In genomic region chr1:155001688-155002474, GRCh38 we compare ENCODE assay signal across 8 cellular contexts. TPM values are rescaled to one million over a fixed set of nuclear protein-coding genes. Genes with fewer than 3 reads are reported as not detected.
A peak's percentile ranks its signal among the peaks of the same experiment; 100 is the strongest.
DNase-seq lines count a peak whose midpoint lies in the region; ATAC-seq, FAIRE-seq and TF ChIP-seq lines count a peak whose summit lies in the region.

No MANE protein-coding gene starts in this region.

- H4K91ac ChIP-seq in H1 (replicated peaks; ENCODE audit: insufficient read length, low read length): no peak overlapping the region

- no peak overlapping the region for H2AK5ac ChIP-seq in H1 (ENCODE audit: low read depth, low read length)
- no peak overlapping the region for H2AK5ac ChIP-seq in mesendoderm (ENCODE audit: low read length)

- H4K8ac ChIP-seq in H1 (ENCODE audit: extremely low read depth, insufficient read depth, low read length) (peak overlapping the region; percentile 40; the same call in 1 of the 2 replicates), mesendoderm (ENCODE audit: low read depth, low read length) (no peak overlapping the region)

- H4K20me1 ChIP-seq in H1 (replicated peaks in 1 of 2; ENCODE audit: control insufficient read depth in 1 of 2, insufficient read depth in 2 of 2, low read length in 2 of 2): peaks cover 0 to 9% of the 10 kb centered on the region in 2 experiments

- TF ChIP-seq CTCF in H1 (IDR thresholded peaks at IDR 0.05; ENCODE audit: control extremely low read depth in 1 of 3, insufficient read depth in 1 of 3, low read depth in 1 of 3, low read length in 3 of 3): peak in 2 of 3 experiments; percentile 20 to 29; a peak in 2 of 4 replicates

- no peak overlapping the region for H3K14ac ChIP-seq in H1 (ENCODE audit: insufficient read length)

- POLR2A ChIA-PET in CD4-positive, alpha-beta memory T cell (lab: Charles Lee; ENCODE audit: partially characterized antibody): interaction anchor here (0.6 to 38.9 kb wide), 9 partner anchors 9 to 83 kb away, joined by 3 to 1543 read pairs (median 5); partner anchors contain the start of genes CKS1B, EFNA4, FLAD1 and LENEP
- POLR2A ChIA-PET in H1 (lab: Charles Lee; ENCODE audit: partially characterized antibody): interaction anchor here (0.6 to 42.8 kb wide), 7 partner anchors 14 to 535 kb away, joined by 3 to 702 read pairs (median 4); partner anchors contain the start of genes CKS1B, EFNA3, EFNA4 and FLAD1

- CTCF ChIA-PET in CD4-positive, alpha-beta memory T cell (lab: Charles Lee; ENCODE audit: partially characterized antibody): interaction anchor here (0.8 to 16.3 kb wide), 3 partner anchors 13 to 46 kb away, joined by 4 to 381 read pairs (median 30); partner anchors contain the start of genes FLAD1 and PBXIP1
- CTCF ChIA-PET in activated CD8-positive, alpha-beta memory T cell treated with anti-CD3 and anti-CD28 coated beads, Interleukin-2, amount 10 ng/mL, durations not matched to agents 7 days and 5 days (lab: Charles Lee): interaction anchor here (0.6 to 13.5 kb wide), 9 partner anchors 13 to 84 kb away, joined by 3 to 212 read pairs (median 4); partner anchors contain the start of genes ADAM15, EFNA4, FLAD1 and PMVK
- CTCF ChIA-PET in H1 (lab: Charles Lee; ENCODE audit: partially characterized antibody): interaction anchor here (1.3 to 14.0 kb wide), 8 partner anchors 13 to 90 kb away, joined by 4 to 334 read pairs (median 112); partner anchors contain the start of genes CKS1B, EFNA4, FLAD1 and PBXIP1

- no peak for TF ChIP-seq POLR2A in H1 (IDR thresholded peaks at IDR 0.05; ENCODE audit: control extremely low read depth in 1 of 2, low read depth in 2 of 2, low read length in 2 of 2)

- H2BK20ac ChIP-seq in H1 (ENCODE audit: low read length): no peak overlapping the region

- peak overlapping the region; percentile 92 for H3K27ac ChIP-seq in CD4-positive, alpha-beta memory T cell (ENCODE audit: low read depth, low read length)
- H3K27ac ChIP-seq in H1 (ENCODE audit: low read depth, low read length): no peak overlapping the region; the same call in 1 of the 2 replicates
- peak overlapping the region; percentile 69 for H3K27ac ChIP-seq in mesendoderm (ENCODE audit: low read depth, low read length)

- H3K18ac ChIP-seq in H1 (ENCODE audit: extremely low read depth, low read length): 0 out of 2 replicates have a peak overlapping the region, but pooled peaks have one; percentile 60
- peak overlapping the region; percentile 53 for H3K18ac ChIP-seq in mesendoderm (ENCODE audit: low read length)

- peak; percentile 59 for ATAC-seq in GM19463 (IDR thresholded peaks at IDR 0.05; ENCODE audit: unreplicated experiment)
- peak; percentile 77 for ATAC-seq in activated CD8-positive, alpha-beta memory T cell treated with anti-CD3 and anti-CD28 coated beads, Interleukin-2, amount 10 ng/mL, durations not matched to agents 7 days and 5 days

- no peak overlapping the region for H2AFZ ChIP-seq in H1 (ENCODE audit: low read length)

- H3K23ac ChIP-seq in H1 (ENCODE audit: insufficient read length) (no peak overlapping the region), mesendoderm (ENCODE audit: low read length) (no peak overlapping the region)

- no peaks in the 10 kb centered on the region for H3K36me3 ChIP-seq in CD4-positive, alpha-beta memory T cell (ENCODE audit: insufficient read depth, low read length)
- H3K36me3 ChIP-seq in H1 (ENCODE audit: control insufficient read depth in 2 of 4, insufficient read depth in 4 of 4, low read length in 3 of 4) (peaks cover 0 to 2% (median 0%) of the 10 kb centered on the region in 4 experiments; a peak in 2 of 8 replicates), mesendoderm (ENCODE audit: control insufficient read depth, insufficient read depth, low read length) (no peaks in the 10 kb centered on the region)

- no peak overlapping the region for H2BK15ac ChIP-seq in H1 (ENCODE audit: low read length)
- no peak overlapping the region for H2BK15ac ChIP-seq in mesendoderm (replicated peaks; ENCODE audit: low read depth)

- peak overlapping the region; percentile 88 to 99 (median 96) for H3K4me3 Mint-ChIP-seq in CD4-positive, alpha-beta memory T cell
- H3K4me3 Mint-ChIP-seq in activated CD8-positive, alpha-beta memory T cell treated with anti-CD3 and anti-CD28 coated beads, Interleukin-2, amount 10 ng/mL, durations not matched to agents 7 days and 5 days: peak overlapping the region; percentile 98

- H3K9ac ChIP-seq in H1 (replicated peaks in 1 of 4; ENCODE audit: extremely low read depth in 1 of 4, low read depth in 3 of 4, low read length in 3 of 4) (no peak overlapping the region; a peak in 2 of 7 replicates), mesendoderm (ENCODE audit: low read length) (peak overlapping the region; percentile 63)

- peaks cover 8% of the 10 kb centered on the region for H3K79me1 ChIP-seq in H1 (ENCODE audit: low read depth, low read length)
- peaks cover 5% of the 10 kb centered on the region for H3K79me1 ChIP-seq in mesendoderm (ENCODE audit: low read length)

- peaks cover 0 to 2% (median 0%) of the 10 kb centered on the region in 8 donors for H3K9me3 Mint-ChIP-seq in CD4-positive, alpha-beta memory T cell
- H3K9me3 Mint-ChIP-seq in activated CD8-positive, alpha-beta memory T cell treated with anti-CD3 and anti-CD28 coated beads, Interleukin-2, amount 10 ng/mL, durations not matched to agents 7 days and 5 days (ENCODE audit: low read depth): no peaks in the 10 kb centered on the region

- H3K79me2 ChIP-seq in H1 (ENCODE audit: control insufficient read depth in 1 of 2, insufficient read depth in 2 of 2, low read length in 2 of 2) (peaks cover 0 to 39% of the 10 kb centered on the region in 2 experiments; a peak in 2 of 4 replicates), mesendoderm (ENCODE audit: control insufficient read depth, insufficient read depth, low read length) (peaks cover 19% of the 10 kb centered on the region)

- peaks cover 0 to 26% of the 10 kb centered on the region in 2 donors for H3K36me3 Mint-ChIP-seq in CD4-positive, alpha-beta memory T cell
- H3K36me3 Mint-ChIP-seq in activated CD8-positive, alpha-beta memory T cell treated with anti-CD3 and anti-CD28 coated beads, Interleukin-2, amount 10 ng/mL, durations not matched to agents 7 days and 5 days: peaks cover 3% of the 10 kb centered on the region

- H3K23me2 ChIP-seq in H1 (ENCODE audit: low read depth, low read length): peaks cover 18% of the 10 kb centered on the region; the same call in 1 of the 2 replicates

- H3K27me3 ChIP-seq in CD4-positive, alpha-beta memory T cell (ENCODE audit: insufficient read depth, low read length): no peaks in the 10 kb centered on the region
- H3K27me3 ChIP-seq in H1 (replicated peaks in 1 of 4; ENCODE audit: control insufficient read depth in 3 of 4, extremely low read depth in 1 of 4, insufficient read depth in 3 of 4, low read length in 3 of 4): no peaks in the 10 kb centered on the region
- no peaks in the 10 kb centered on the region for H3K27me3 ChIP-seq in mesendoderm (ENCODE audit: insufficient read depth, low read length, poor library complexity)

- peak; percentile 0 to 42; a peak in 3 of 4 replicates for TF ChIP-seq RAD21 in H1 (IDR thresholded peaks at IDR 0.05 in 1 of 2, conservative IDR thresholded peaks at IDR 0.05 in 1 of 2; ENCODE audit: low read depth in 2 of 2, low read length in 2 of 2)

- no peak for FAIRE-seq in H1 (lab: Jason Lieb, UNC)

- peak overlapping the region; percentile 78 to 80 for H3K4me3 ChIP-seq in CD4-positive, alpha-beta memory T cell (ENCODE audit: low read length in 2 of 2)
- H3K4me3 ChIP-seq in H1 (ENCODE audit: extremely low read depth in 1 of 4, insufficient read depth in 2 of 4, low read depth in 3 of 4, low read length in 4 of 4) (peak overlapping the region; percentile 62 to 87 (median 70)), mesendoderm (ENCODE audit: low read length) (peak overlapping the region; percentile 68)

- intact Hi-C loops in CD4-positive, alpha-beta memory T cell (cut with micrococcal nuclease): loop anchor here (1.0 to 5.0 kb wide), 5 partner anchors 8 to 445 kb away; partner anchors contain the start of genes ADAM15, PMVK and UBE2Q1

- no peak overlapping the region for H3K4ac ChIP-seq in H1 (replicated peaks; ENCODE audit: insufficient read length, low read depth, low read length)
- H3K4ac ChIP-seq in mesendoderm (ENCODE audit: low read depth, low read length): no peak overlapping the region

- peaks cover 39 to 78% (median 51%) of the 10 kb centered on the region in 4 donors for H3K4me1 Mint-ChIP-seq in CD4-positive, alpha-beta memory T cell
- peaks cover 57% of the 10 kb centered on the region for H3K4me1 Mint-ChIP-seq in activated CD8-positive, alpha-beta memory T cell treated with anti-CD3 and anti-CD28 coated beads, Interleukin-2, amount 10 ng/mL, durations not matched to agents 7 days and 5 days

- 3% methylated on average over 5 of the region's 37 CpGs; no CpG with 5 or more reads in 1 of the 2 experiments for WGBS in H1 (ENCODE audit: extremely low coverage in 1 of 2, insufficient coverage in 1 of 2, insufficient read length in 1 of 2, insufficient replicate concordance in 2 of 2, low coverage in 1 of 2, low lambda C conversion rate in 2 of 2, missing lambda C conversion rate in 1 of 2), 2 experiments
- no CpG with 5 or more reads among the region's 37 CpGs for WGBS in mesendoderm (ENCODE audit: extremely low coverage, insufficient coverage, low lambda C conversion rate)

- H2BK120ac ChIP-seq in H1 (replicated peaks; ENCODE audit: low read depth, low read length): no peak overlapping the region
- no peak overlapping the region for H2BK120ac ChIP-seq in mesendoderm (ENCODE audit: low read depth, low read length)

- H3K27me3 Mint-ChIP-seq in CD4-positive, alpha-beta memory T cell: no peaks in the 10 kb centered on the region
- H3K27me3 Mint-ChIP-seq in activated CD8-positive, alpha-beta memory T cell treated with anti-CD3 and anti-CD28 coated beads, Interleukin-2, amount 10 ng/mL, durations not matched to agents 7 days and 5 days: no peaks in the 10 kb centered on the region

- no peaks in the 10 kb centered on the region for H3K9me3 ChIP-seq in CD4-positive, alpha-beta memory T cell (ENCODE audit: control insufficient read depth in 1 of 2, low read length in 2 of 2)
- no peaks in the 10 kb centered on the region for H3K9me3 ChIP-seq in H1 (ENCODE audit: insufficient read depth in 2 of 2, low read depth in 1 of 2, low read length in 1 of 2)

- H3K27ac Mint-ChIP-seq in CD4-positive, alpha-beta memory T cell: peak overlapping the region; percentile 90 to 99 (median 95)
- peak overlapping the region; percentile 97 for H3K27ac Mint-ChIP-seq in activated CD8-positive, alpha-beta memory T cell treated with anti-CD3 and anti-CD28 coated beads, Interleukin-2, amount 10 ng/mL, durations not matched to agents 7 days and 5 days

- TF ChIP-seq EP300 in H1 (IDR thresholded peaks at IDR 0.05; ENCODE audit: borderline replicate concordance in 1 of 2, low read depth in 2 of 2, low read length in 2 of 2): no peak; a peak in 1 of 3 replicates

- H3K56ac ChIP-seq in H1 (replicated peaks; ENCODE audit: insufficient read length, low read depth, low read length) (no peak overlapping the region), mesendoderm (ENCODE audit: low read length) (peak overlapping the region; percentile 90)

- H3K4me2 ChIP-seq in H1 (ENCODE audit: insufficient read depth in 1 of 2, low read depth in 2 of 2, low read length in 2 of 2) (peak overlapping the region; percentile 79 to 87), mesendoderm (ENCODE audit: low read length) (peak overlapping the region; percentile 90)

- H3K4me1 ChIP-seq in CD4-positive, alpha-beta memory T cell (ENCODE audit: insufficient read depth, low read length): peaks cover 60% of the 10 kb centered on the region
- peaks cover 6 to 18% (median 14%) of the 10 kb centered on the region in 4 experiments for H3K4me1 ChIP-seq in H1 (replicated peaks in 1 of 4; ENCODE audit: control insufficient read depth in 3 of 4, insufficient read depth in 4 of 4, low read length in 3 of 4)
- peaks cover 10% of the 10 kb centered on the region for H3K4me1 ChIP-seq in mesendoderm (ENCODE audit: control insufficient read depth, low read depth, low read length)

- H2BK5ac ChIP-seq in H1 (ENCODE audit: low read depth, low read length) (peak overlapping the region; percentile 87), mesendoderm (ENCODE audit: low read length) (peak overlapping the region; percentile 3)

- DNase-seq in CD4-positive, alpha-beta memory T cell: peak; percentile 95 to 98 (median 97)
- DNase-seq in HUDEP-2 (lab: John Stamatoyannopoulos, UW; ENCODE audit: unreplicated experiment in 76 of 76) (peak in 74 of 76 experiments; percentile 72 to 100 (median 98)), NOMO-1 treated with DMSO at 0.1 percent for 48 hours (lab: John Stamatoyannopoulos, UW; ENCODE audit: unreplicated experiment) (peak; percentile 99), H1 (ENCODE audit: low read depth in 1 of 2, low spot score in 2 of 2) (peak; percentile 97 to 99), mesendoderm (peak; percentile 100)
- DNase-seq in activated CD8-positive, alpha-beta memory T cell treated with anti-CD3 and anti-CD28 coated beads, Interleukin-2, amount 10 ng/mL, durations not matched to agents 7 days and 5 days: peak; percentile 100
- peak; percentile 99 for DNase-seq in stimulated activated CD8-positive, alpha-beta memory T cell treated with anti-CD3 and anti-CD28 coated beads, Interleukin-12 subunit alpha, Interleukin-12 subunit beta, amount 100 ng/mL, for 24 hours (ENCODE audit: extremely low read depth)

- H2BK12ac ChIP-seq in H1 (ENCODE audit: low read depth, low read length): peak overlapping the region; percentile 80

- H4K5ac ChIP-seq in H1 (ENCODE audit: insufficient read length, low read depth, low read length) (peak overlapping the region; percentile 20), mesendoderm (ENCODE audit: low read length) (no peak overlapping the region)

RNA-seq across cellular contexts. Expression of gene ZBTB7B, which starts 0.7 kb away (rescaled TPM):
- total RNA-seq in CD4-positive, alpha-beta memory T cell: 10 to 100 TPM; 86.3 to 92.7 TPM
- polyA plus RNA-seq in CD4-positive, alpha-beta memory T cell: 10 to 100 TPM in 1 of 2 donors, 1 to 10 TPM in 1; 3.4 to 11.6 TPM
- total RNA-seq in activated CD8-positive, alpha-beta memory T cell treated with anti-CD3 and anti-CD28 coated beads, Interleukin-2, amount 10 ng/mL, durations not matched to agents 7 days and 5 days: 10 to 100 TPM; 58.1 to 74.8 TPM
- 22.1 and 24.5 TPM in 2 replicates for total RNA-seq in H1 (2021; fragmentation: NEBNext Ultra II Directional; extraction: Animal tissue kit (Norgen Biotek cat#: 25700))
- polyA plus RNA-seq in H1 (2011; rRNA removed): 36.9 and 38.3 TPM in 2 replicates
- polyA plus RNA-seq in H1 (2011; cell fraction: cytosol; rRNA removed): 28.7 TPM
- 38.2 TPM for polyA plus RNA-seq in H1 (2011; cell fraction: nucleus; rRNA removed)
- polyA plus RNA-seq in H1 (2012, experiment 1 of 2): 11.5 to 24.0 TPM (median 20.2 TPM) in 4 replicates
- polyA plus RNA-seq in H1 (2012, experiment 2 of 2): 15.2 TPM
- polyA plus RNA-seq in H1 (2013, experiment 1 of 2): 8.9 TPM
- polyA plus RNA-seq in H1 (2013, experiment 2 of 2): 9.4 TPM
- polyA minus RNA-seq in H1 (2011; rRNA and poly(A)+ RNA removed): 16.1 and 19.4 TPM in 2 replicates
- polyA minus RNA-seq in H1 (2011; cell fraction: cytosol; rRNA and poly(A)+ RNA removed): 22.2 TPM
- polyA minus RNA-seq in H1 (2011; cell fraction: nucleus; rRNA and poly(A)+ RNA removed): 19.9 TPM
- polyA plus RNA-seq in mesendoderm (2013, experiment 1 of 2): 7.4 TPM
- polyA plus RNA-seq in mesendoderm (2013, experiment 2 of 2): 6.9 TPM

RNA-seq across cellular contexts. Expression of gene LENEP, which starts 8.5 kb away (rescaled TPM):
- 1 to 10 TPM; 1.1 to 3.1 TPM for total RNA-seq in CD4-positive, alpha-beta memory T cell
- polyA plus RNA-seq in CD4-positive, alpha-beta memory T cell: not detected
- 1 to 10 TPM in 1 of 2 experiments, under 1 TPM in 1; 0.91 to 1.2 TPM for total RNA-seq in activated CD8-positive, alpha-beta memory T cell treated with anti-CD3 and anti-CD28 coated beads, Interleukin-2, amount 10 ng/mL, durations not matched to agents 7 days and 5 days
- total RNA-seq in H1 (2021; fragmentation: NEBNext Ultra II Directional; extraction: Animal tissue kit (Norgen Biotek cat#: 25700)): 1.2 and 1.3 TPM in 2 replicates
- 1.1 TPM in 1 of 2 replicates, not detected in the other for polyA plus RNA-seq in H1 (2011; rRNA removed)
- 0.23 TPM for polyA plus RNA-seq in H1 (2011; cell fraction: cytosol; rRNA removed)
- 1.5 TPM for polyA plus RNA-seq in H1 (2011; cell fraction: nucleus; rRNA removed)
- polyA plus RNA-seq in H1 (2012, experiment 1 of 2): 0.32 TPM in 1 of 4 replicates, not detected in the others
- polyA plus RNA-seq in H1 (2012, experiment 2 of 2): not detected
- polyA plus RNA-seq in H1 (2013, experiment 1 of 2): 0.61 TPM
- not detected for polyA plus RNA-seq in H1 (2013, experiment 2 of 2)
- 6.1 and 8.4 TPM in 2 replicates for polyA minus RNA-seq in H1 (2011; rRNA and poly(A)+ RNA removed)
- not detected for polyA minus RNA-seq in H1 (2011; cell fraction: cytosol; rRNA and poly(A)+ RNA removed)
- polyA minus RNA-seq in H1 (2011; cell fraction: nucleus; rRNA and poly(A)+ RNA removed): 15.3 TPM
- polyA plus RNA-seq in mesendoderm (2013, experiment 1 of 2): 0.28 TPM
- polyA plus RNA-seq in mesendoderm (2013, experiment 2 of 2): 0.11 TPM

RNA-seq across cellular contexts. Expression of gene FLAD1, which starts 18.7 kb away (rescaled TPM):
- total RNA-seq in CD4-positive, alpha-beta memory T cell: 10 to 100 TPM; 52.4 to 56.6 TPM
- polyA plus RNA-seq in CD4-positive, alpha-beta memory T cell: 10 to 100 TPM; 48.9 to 75.9 TPM
- 10 to 100 TPM; 48.2 to 63.7 TPM for total RNA-seq in activated CD8-positive, alpha-beta memory T cell treated with anti-CD3 and anti-CD28 coated beads, Interleukin-2, amount 10 ng/mL, durations not matched to agents 7 days and 5 days
- total RNA-seq in H1 (2021; fragmentation: NEBNext Ultra II Directional; extraction: Animal tissue kit (Norgen Biotek cat#: 25700)): 97.4 and 104 TPM in 2 replicates
- polyA plus RNA-seq in H1 (2011; rRNA removed): 143 and 189 TPM in 2 replicates
- 152 TPM for polyA plus RNA-seq in H1 (2011; cell fraction: cytosol; rRNA removed)
- 250 TPM for polyA plus RNA-seq in H1 (2011; cell fraction: nucleus; rRNA removed)
- 116 to 134 TPM (median 122 TPM) in 4 replicates for polyA plus RNA-seq in H1 (2012, experiment 1 of 2)
- polyA plus RNA-seq in H1 (2012, experiment 2 of 2): 127 TPM
- 95.1 TPM for polyA plus RNA-seq in H1 (2013, experiment 1 of 2)
- 95.5 TPM for polyA plus RNA-seq in H1 (2013, experiment 2 of 2)
- 149 and 177 TPM in 2 replicates for polyA minus RNA-seq in H1 (2011; rRNA and poly(A)+ RNA removed)
- polyA minus RNA-seq in H1 (2011; cell fraction: cytosol; rRNA and poly(A)+ RNA removed): 69.5 TPM
- polyA minus RNA-seq in H1 (2011; cell fraction: nucleus; rRNA and poly(A)+ RNA removed): 81.1 TPM
- 74.3 TPM for polyA plus RNA-seq in mesendoderm (2013, experiment 1 of 2)
- 74.9 TPM for polyA plus RNA-seq in mesendoderm (2013, experiment 2 of 2)

RNA-seq across cellular contexts. Expression of gene CKS1B, which starts 27.4 kb away (rescaled TPM):
- total RNA-seq in CD4-positive, alpha-beta memory T cell: 10 to 100 TPM; 12.2 to 13.0 TPM
- 10 to 100 TPM; 50.2 to 67.9 TPM for polyA plus RNA-seq in CD4-positive, alpha-beta memory T cell
- total RNA-seq in activated CD8-positive, alpha-beta memory T cell treated with anti-CD3 and anti-CD28 coated beads, Interleukin-2, amount 10 ng/mL, durations not matched to agents 7 days and 5 days: 100 to 1,000 TPM; 149 to 155 TPM
- total RNA-seq in H1 (2021; fragmentation: NEBNext Ultra II Directional; extraction: Animal tissue kit (Norgen Biotek cat#: 25700)): 284 and 294 TPM in 2 replicates
- 801 and 1,025 TPM in 2 replicates for polyA plus RNA-seq in H1 (2011; rRNA removed)
- 668 TPM for polyA plus RNA-seq in H1 (2011; cell fraction: cytosol; rRNA removed)
- 301 TPM for polyA plus RNA-seq in H1 (2011; cell fraction: nucleus; rRNA removed)
- 458 to 597 TPM (median 493 TPM) in 4 replicates for polyA plus RNA-seq in H1 (2012, experiment 1 of 2)
- polyA plus RNA-seq in H1 (2012, experiment 2 of 2): 299 TPM
- polyA plus RNA-seq in H1 (2013, experiment 1 of 2): 459 TPM
- polyA plus RNA-seq in H1 (2013, experiment 2 of 2): 480 TPM
- polyA minus RNA-seq in H1 (2011; rRNA and poly(A)+ RNA removed): 354 and 434 TPM in 2 replicates
- 129 TPM for polyA minus RNA-seq in H1 (2011; cell fraction: cytosol; rRNA and poly(A)+ RNA removed)
- polyA minus RNA-seq in H1 (2011; cell fraction: nucleus; rRNA and poly(A)+ RNA removed): 123 TPM
- polyA plus RNA-seq in mesendoderm (2013, experiment 1 of 2): 618 TPM
- 617 TPM for polyA plus RNA-seq in mesendoderm (2013, experiment 2 of 2)

RNA-seq across cellular contexts. Expression of gene SHC1, which starts 31.3 kb away (rescaled TPM):
- 10 to 100 TPM; 78.4 to 81.7 TPM for total RNA-seq in CD4-positive, alpha-beta memory T cell
- 10 to 100 TPM; 36.4 to 44.5 TPM for polyA plus RNA-seq in CD4-positive, alpha-beta memory T cell
- total RNA-seq in activated CD8-positive, alpha-beta memory T cell treated with anti-CD3 and anti-CD28 coated beads, Interleukin-2, amount 10 ng/mL, durations not matched to agents 7 days and 5 days: 10 to 100 TPM; 48.0 to 57.4 TPM
- 204 and 212 TPM in 2 replicates for total RNA-seq in H1 (2021; fragmentation: NEBNext Ultra II Directional; extraction: Animal tissue kit (Norgen Biotek cat#: 25700))
- 177 and 197 TPM in 2 replicates for polyA plus RNA-seq in H1 (2011; rRNA removed)
- 199 TPM for polyA plus RNA-seq in H1 (2011; cell fraction: cytosol; rRNA removed)
- 757 TPM for polyA plus RNA-seq in H1 (2011; cell fraction: nucleus; rRNA removed)
- polyA plus RNA-seq in H1 (2012, experiment 1 of 2): 146 to 233 TPM (median 185 TPM) in 4 replicates
- 206 TPM for polyA plus RNA-seq in H1 (2012, experiment 2 of 2)
- polyA plus RNA-seq in H1 (2013, experiment 1 of 2): 197 TPM
- 196 TPM for polyA plus RNA-seq in H1 (2013, experiment 2 of 2)
- 204 and 224 TPM in 2 replicates for polyA minus RNA-seq in H1 (2011; rRNA and poly(A)+ RNA removed)
- 101 TPM for polyA minus RNA-seq in H1 (2011; cell fraction: cytosol; rRNA and poly(A)+ RNA removed)
- 123 TPM for polyA minus RNA-seq in H1 (2011; cell fraction: nucleus; rRNA and poly(A)+ RNA removed)
- polyA plus RNA-seq in mesendoderm (2013, experiment 1 of 2): 191 TPM
- 190 TPM for polyA plus RNA-seq in mesendoderm (2013, experiment 2 of 2)
